21 cellular contexts compared by ENCODE assay signal in the genomic region with DNA sequence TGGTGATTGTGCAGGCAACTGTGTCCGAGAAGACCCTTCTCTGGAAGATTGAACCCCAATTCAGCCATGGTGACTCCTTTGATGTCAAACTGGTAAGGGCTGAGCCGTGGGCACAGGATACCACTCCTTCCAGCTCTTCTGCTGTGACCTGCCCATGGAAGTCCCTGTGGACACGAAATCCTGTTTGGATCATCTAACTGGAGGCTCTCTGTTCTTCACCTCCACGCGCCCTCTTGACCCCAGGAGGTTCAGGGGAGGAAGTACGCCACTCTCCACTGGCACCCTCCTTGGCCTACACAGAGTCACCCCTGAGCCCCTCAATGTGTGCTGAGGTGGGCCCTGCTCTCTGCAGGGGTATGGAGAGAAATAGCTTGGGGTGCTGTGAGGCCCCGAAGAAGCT. TPM values are rescaled to one million over a fixed set of nuclear protein-coding genes. Genes with fewer than 3 reads are reported as not detected.
A peak's percentile ranks its signal among the peaks of the same experiment; 100 is the strongest.
DNase-seq lines count a peak whose midpoint lies in the region; ATAC-seq and TF ChIP-seq lines count a peak whose summit lies in the region.
"Had no signal": no experiment of that assay in that cellular context is flagged by ENCODE, and none has a peak within 500 bp of the region (broad histone marks: within the 10 kb centered on the region; RNA-seq: fewer than 3 reads in every experiment).

No MANE protein-coding gene starts in this region.

- intact Hi-C loops in Caco-2 (cut with micrococcal nuclease; ENCODE audit: unreplicated experiment): loop anchor here (1.0 kb wide), 1 partner anchor 75 kb away; no protein-coding TSS in a partner anchor
- intact Hi-C loops in naive thymus-derived CD4-positive, alpha-beta T cell (cut with micrococcal nuclease): no loop called here

- no peak for ATAC-seq in GM21528 (IDR thresholded peaks at IDR 0.05; ENCODE audit: low FRiP score, unreplicated experiment)
- no peak for ATAC-seq in naive thymus-derived CD4-positive, alpha-beta T cell
- ATAC-seq: Right ventricle myocardium inferior had no signal

- H3K4me3 ChIP-seq in Caco-2 (ENCODE audit: low read depth, low read length) (peak overlapping the region; percentile 28), mucosa of rectum (ENCODE audit: low read length in 2 of 2) (peak overlapping the region; percentile 84 to 94), smooth muscle cell (peak overlapping the region; percentile 40)
- no peak overlapping the region for H3K4me3 ChIP-seq in naive thymus-derived CD4-positive, alpha-beta T cell (ENCODE audit: low read length)
- H3K4me3 ChIP-seq: SJSA1 had no signal

- no peaks in the 10 kb centered on the region for H3K79me2 ChIP-seq in smooth muscle cell (ENCODE audit: low read depth)

- no peaks in the 10 kb centered on the region for H3K27me3 Mint-ChIP-seq in Caco-2 (ENCODE audit: insufficient read depth, unreplicated experiment)
- peaks cover 0 to 22% (median 9%) of the 10 kb centered on the region in 5 donors for H3K27me3 Mint-ChIP-seq in naive thymus-derived CD4-positive, alpha-beta T cell

- H3K4me1 Mint-ChIP-seq in Caco-2 (ENCODE audit: low read depth, unreplicated experiment): peaks cover 44% of the 10 kb centered on the region
- peaks cover 0 to 5% (median 0%) of the 10 kb centered on the region in 7 donors for H3K4me1 Mint-ChIP-seq in naive thymus-derived CD4-positive, alpha-beta T cell
- H3K4me1 Mint-ChIP-seq: IgD-negative memory B cell had no signal

- H3K27ac ChIP-seq in VCaP (peak overlapping the region; percentile 99), mucosa of rectum (ENCODE audit: low read depth in 2 of 2, low read length in 2 of 2) (peak overlapping the region; percentile 80 to 87), smooth muscle cell (ENCODE audit: low read depth) (no peak overlapping the region)
- no peak overlapping the region for H3K27ac ChIP-seq in naive thymus-derived CD4-positive, alpha-beta T cell (ENCODE audit: low read depth, low read length)
- H3K27ac ChIP-seq: SJSA1 had no signal

- no peaks in the 10 kb centered on the region for H3K9me3 Mint-ChIP-seq in Caco-2 (ENCODE audit: unreplicated experiment)
- peaks cover 0 to 2% (median 0%) of the 10 kb centered on the region in 11 donors for H3K9me3 Mint-ChIP-seq in naive thymus-derived CD4-positive, alpha-beta T cell
- H3K9me3 Mint-ChIP-seq: IgD-negative memory B cell had no signal

- no peaks in the 10 kb centered on the region for H4K20me1 ChIP-seq in smooth muscle cell (ENCODE audit: low read depth)

- peaks cover 2% of the 10 kb centered on the region for H3K36me3 ChIP-seq in Caco-2 (ENCODE audit: control insufficient read depth, insufficient read depth, low read length)
- peaks cover 6 to 12% of the 10 kb centered on the region in 2 donors for H3K36me3 ChIP-seq in mucosa of rectum (ENCODE audit: control insufficient read depth in 2 of 2, insufficient read depth in 2 of 2, low read length in 2 of 2)
- H3K36me3 ChIP-seq in smooth muscle cell (ENCODE audit: low read depth): no peaks in the 10 kb centered on the region
- H3K36me3 ChIP-seq in naive thymus-derived CD4-positive, alpha-beta T cell (ENCODE audit: control insufficient read depth in 2 of 3, insufficient read depth in 3 of 3, low read length in 3 of 3): no peaks in the 10 kb centered on the region
- H3K36me3 ChIP-seq: SJSA1 had no signal

- peak overlapping the region; percentile 92 to 93 for H3K9ac ChIP-seq in mucosa of rectum (ENCODE audit: low read depth in 1 of 2, low read length in 2 of 2)
- H3K9ac ChIP-seq in smooth muscle cell (ENCODE audit: low read depth): no peak overlapping the region

- DNase-seq in Caco-2 (no peak), smooth muscle cell (lab: John Stamatoyannopoulos, UW; ENCODE audit: unreplicated experiment) (no peak), NCI-H2227 treated with DMSO at 0.1 percent for 48 hours (lab: John Stamatoyannopoulos, UW) (no peak)
- no peak for DNase-seq in naive thymus-derived CD4-positive, alpha-beta T cell
- DNase-seq: DMS79 treated with DMSO at 0.1 percent for 48 hours, MV-4-11, NCI-H1105 treated with DMSO at 0.1 percent for 48 hours, NCI-H1694, NCI-H2081, NCI-H2171, NCI-H524 treated with DMSO at 0.1 percent for 48 hours had no signal

- peak overlapping the region; percentile 100 for H3K27ac Mint-ChIP-seq in Caco-2 (ENCODE audit: unreplicated experiment)
- H3K27ac Mint-ChIP-seq in naive thymus-derived CD4-positive, alpha-beta T cell: no peak overlapping the region
- H3K27ac Mint-ChIP-seq: CD14-positive monocyte, IgD-negative memory B cell had no signal

- no peaks in the 10 kb centered on the region for H3K27me3 ChIP-seq in Caco-2 (replicated peaks; ENCODE audit: control insufficient read depth, insufficient read depth, low read length)
- H3K27me3 ChIP-seq in mucosa of rectum (ENCODE audit: control insufficient read depth in 2 of 2, insufficient read depth in 2 of 2, low read length in 2 of 2): no peaks in the 10 kb centered on the region
- H3K27me3 ChIP-seq in smooth muscle cell (ENCODE audit: low read depth): no peaks in the 10 kb centered on the region
- no peaks in the 10 kb centered on the region for H3K27me3 ChIP-seq in naive thymus-derived CD4-positive, alpha-beta T cell (ENCODE audit: control insufficient read depth in 2 of 2, insufficient read depth in 2 of 2, low read length in 2 of 2)
- H3K27me3 ChIP-seq: SJSA1 had no signal

- no peaks in the 10 kb centered on the region for H3K9me3 ChIP-seq in Caco-2
- no peaks in the 10 kb centered on the region for H3K9me3 ChIP-seq in mucosa of rectum (ENCODE audit: control insufficient read depth in 2 of 2, low read length in 2 of 2)
- no peaks in the 10 kb centered on the region for H3K9me3 ChIP-seq in smooth muscle cell (replicated peaks; ENCODE audit: low read depth)
- no peaks in the 10 kb centered on the region for H3K9me3 ChIP-seq in naive thymus-derived CD4-positive, alpha-beta T cell (ENCODE audit: control insufficient read depth in 2 of 3, low read length in 3 of 3)
- H3K9me3 ChIP-seq: SJSA1 had no signal

- 89% methylated on average over 7 of the region's 7 CpGs for WGBS in smooth muscle cell (ENCODE audit: low lambda C conversion rate)

- peak overlapping the region; percentile 78 for H3K4me3 Mint-ChIP-seq in Caco-2 (ENCODE audit: unreplicated experiment)
- no peak overlapping the region for H3K4me3 Mint-ChIP-seq in naive thymus-derived CD4-positive, alpha-beta T cell
- H3K4me3 Mint-ChIP-seq: CD14-positive monocyte, IgD-negative memory B cell had no signal

- TF ChIP-seq CTCF in Caco-2 (IDR thresholded peaks at IDR 0.05; ENCODE audit: insufficient read depth in 1 of 2, low read depth in 1 of 2, low read length in 1 of 2, severe bottlenecking in 1 of 2, unreplicated experiment in 1 of 2): no peak
- no peak for TF ChIP-seq CTCF in VCaP (conservative IDR thresholded peaks at IDR 0.05)
- no peak for TF ChIP-seq CTCF in smooth muscle cell (IDR thresholded peaks at IDR 0.05; ENCODE audit: borderline replicate concordance, insufficient read depth, poor library complexity, severe bottlenecking)

- no peak overlapping the region for H3K4me2 ChIP-seq in smooth muscle cell

- CTCF ChIA-PET in Caco-2 (lab: Charles Lee): interaction anchor here (0.6 to 1.5 kb wide), 2 partner anchors 23 to 994 kb away, joined by 3 to 5 read pairs; no protein-coding TSS in a partner anchor
- CTCF ChIA-PET in naive thymus-derived CD4-positive, alpha-beta T cell (lab: Charles Lee): no interaction called here

- POLR2A ChIA-PET in Caco-2 (lab: Charles Lee): no interaction called here
- POLR2A ChIA-PET in naive thymus-derived CD4-positive, alpha-beta T cell (lab: Charles Lee): no interaction called here

- H3K36me3 Mint-ChIP-seq in Caco-2 (ENCODE audit: insufficient read depth, unreplicated experiment): peaks cover 10% of the 10 kb centered on the region
- no peaks in the 10 kb centered on the region for H3K36me3 Mint-ChIP-seq in naive thymus-derived CD4-positive, alpha-beta T cell
- H3K36me3 Mint-ChIP-seq: CD14-positive monocyte, IgD-negative memory B cell had no signal

- H3F3A ChIP-seq in smooth muscle cell (ENCODE audit: low read depth): no peaks in the 10 kb centered on the region

- H2AFZ ChIP-seq in smooth muscle cell (ENCODE audit: low read depth): no peak overlapping the region

- no TSS peak for BruUV-seq in Caco-2 (replicated peaks; lab: Mats Ljungman, UMichigan)

- peaks cover 33% of the 10 kb centered on the region for H3K4me1 ChIP-seq in Caco-2
- H3K4me1 ChIP-seq in mucosa of rectum (ENCODE audit: control insufficient read depth in 2 of 2, insufficient read depth in 2 of 2, low read length in 2 of 2): peaks cover 21 to 32% of the 10 kb centered on the region in 2 donors
- no peaks in the 10 kb centered on the region for H3K4me1 ChIP-seq in smooth muscle cell (ENCODE audit: low read depth)
- H3K4me1 ChIP-seq in naive thymus-derived CD4-positive, alpha-beta T cell (ENCODE audit: control insufficient read depth in 2 of 2, insufficient read depth in 2 of 2, low read length in 2 of 2): no peaks in the 10 kb centered on the region
- H3K4me1 ChIP-seq: SJSA1 had no signal

RNA-seq across cellular contexts. Expression of gene ISX, which starts 0.8 kb away (rescaled TPM):
- total RNA-seq in Caco-2 (2022) (4.7 and 5.6 TPM in 2 replicates), smooth muscle cell (not detected in 2 replicates)
- polyA plus RNA-seq in smooth muscle cell: not detected in 2 replicates
- not detected for total RNA-seq in naive thymus-derived CD4-positive, alpha-beta T cell
- polyA plus RNA-seq in naive thymus-derived CD4-positive, alpha-beta T cell: not detected
- total RNA-seq: H1, M059J, OCI-LY7, Right ventricle myocardium inferior, SJSA1 had no signal
- polyA plus RNA-seq: CD14-positive monocyte, H1, IgD-negative memory B cell had no signal

Comparison
In these comparisons a context has a peak if more than half of its experiments do, and no peak if none do; other contexts are left out.
1. H3K27ac ChIP-seq: peak in VCaP (single experiment) and mucosa of rectum (2 of 2); none in smooth muscle cell (single experiment) and naive thymus-derived CD4-positive, alpha-beta T cell (single experiment).